ENCODE assay signal across 19 cellular contexts in the genomic region with DNA sequence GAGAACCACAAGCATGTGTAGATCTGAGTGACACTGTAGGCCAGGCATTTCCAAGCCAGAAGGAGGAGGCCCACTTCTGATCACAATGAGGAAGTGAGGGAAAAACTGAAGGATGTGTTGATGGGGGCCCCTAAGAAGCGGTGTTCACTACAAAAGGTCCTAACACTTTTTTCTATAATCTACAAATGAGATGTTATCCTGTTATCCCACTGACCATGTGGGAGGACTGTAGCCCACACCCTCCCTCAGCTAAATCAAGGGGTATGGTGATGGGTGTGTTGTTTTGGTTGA.
"Had no signal": no experiment of that assay in that cellular context is flagged by ENCODE, and none has a peak within 500 bp of the region (broad histone marks: within the 10 kb centered on the region; RNA-seq: fewer than 3 reads in every experiment).

No MANE protein-coding gene starts in this region.

- FAIRE-seq: kidney had no signal

- H3K27me3 ChIP-seq: dorsolateral prefrontal cortex, hepatocyte, neural progenitor cell, spleen, tibial artery, upper lobe of left lung had no signal

- H3K79me2 ChIP-seq: hepatocyte had no signal

- H3K27ac ChIP-seq: dorsolateral prefrontal cortex, hepatocyte, left ventricle myocardium inferior, lower lobe of right lung, neural progenitor cell, spleen, tibial artery, upper lobe of left lung had no signal

- H3K4me2 ChIP-seq: hepatocyte, neural progenitor cell had no signal

- H2AFZ ChIP-seq: hepatocyte, neural progenitor cell had no signal

- H3K4me1 ChIP-seq: neural progenitor cell had no signal

- H3K4me3 ChIP-seq: dorsolateral prefrontal cortex, hepatocyte, left ventricle myocardium inferior, lower lobe of right lung, neural progenitor cell, spleen, tibial artery, upper lobe of left lung had no signal

- DNase-seq: cortex of kidney; effector CD8-positive, alpha-beta T cell; foreskin melanocyte; left cardiac atrium; left ventricle myocardium inferior; lower lobe of right lung; stimulated activated CD4-positive, alpha-beta T cell treated with anti-CD3 and anti-CD28 coated beads, Interleukin-15, amount 100 ng/mL, for 24 hours; stimulated activated CD4-positive, alpha-beta T cell treated with anti-CD3 and anti-CD28 coated beads, Interleukin-1b, Interleukin-23, amount 100 ng/mL, for 48 hours; stimulated activated CD4-positive, alpha-beta T cell treated with anti-CD3 and anti-CD28 coated beads, Interleukin-4, amount 100 ng/mL, for 24 hours; tibial artery; upper lobe of left lung had no signal

- H3K9ac ChIP-seq: neural progenitor cell had no signal

- H3K36me3 ChIP-seq: neural progenitor cell had no signal

- ATAC-seq: left cardiac atrium; lower lobe of right lung; natural killer cell treated with Interleukin-12 subunit alpha and Interleukin-12 subunit beta and Interleukin-15 and Interleukin-18, amount 100 ng/mL, for 72 hours; sciatic nerve; stimulated activated memory B cell treated with anti-CD40 and anti-IgM and Interleukin-4, amounts not matched to agents 10 μg/mL and 1 μg/mL and 100 μg/mL, for 72 hours had no signal
